In the genomic region with DNA sequence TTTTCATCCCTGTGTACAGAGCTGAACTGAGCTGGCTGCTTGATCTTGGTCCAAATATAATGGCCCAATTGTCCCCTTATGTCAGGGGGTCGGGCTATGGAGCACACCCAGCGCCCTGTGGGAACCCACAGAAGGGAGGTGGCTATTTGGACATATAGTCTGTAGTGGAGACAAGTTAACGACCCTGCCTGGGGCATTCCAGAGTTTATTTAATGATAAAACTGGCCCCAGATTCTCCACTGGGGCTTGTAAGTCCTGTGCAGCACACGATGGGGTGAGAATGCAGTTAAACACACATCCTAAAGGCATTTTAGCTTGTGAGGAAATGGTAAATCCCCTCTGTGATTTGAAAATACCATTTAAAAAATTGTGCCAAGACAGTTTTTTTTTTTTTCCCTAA, we compare ENCODE assay signal across 20 cellular contexts.
A peak's percentile ranks its signal among the peaks of the same experiment; 100 is the strongest.
DNase-seq lines count a peak whose midpoint lies in the region; ATAC-seq, FAIRE-seq and TF ChIP-seq lines count a peak whose summit lies in the region.
"Had no signal": no experiment of that assay in that cellular context is flagged by ENCODE, and none has a peak within 500 bp of the region (broad histone marks: within the 10 kb centered on the region; RNA-seq: fewer than 3 reads in every experiment).

No MANE protein-coding gene starts in this region.

- TF ChIP-seq CTCF in hepatocyte (IDR thresholded peaks at IDR 0.05; ENCODE audit: poor library complexity) (no peak), pancreas (IDR thresholded peaks at IDR 0.05) (no peak)

- no peaks in the 10 kb centered on the region for H3K79me2 ChIP-seq in ACC112 (ENCODE audit: control insufficient read depth, insufficient read depth, low read length, unreplicated experiment)
- no peaks in the 10 kb centered on the region for H3K79me2 ChIP-seq in hepatocyte

- H3K4me3 ChIP-seq in ACC112 (ENCODE audit: low read depth, low read length) (no peak overlapping the region), hepatocyte (no peak overlapping the region), pancreas (no peak overlapping the region)
- H3K4me3 ChIP-seq: A549, prostate gland, upper lobe of left lung had no signal

- H3K36me3 ChIP-seq in ACC112 (ENCODE audit: insufficient read depth, low read length), result no peaks in the 10 kb centered on the region
- no peaks in the 10 kb centered on the region for H3K36me3 ChIP-seq in hepatocyte (replicated peaks; ENCODE audit: insufficient read depth, low read depth)
- no peaks in the 10 kb centered on the region for H3K36me3 ChIP-seq in pancreas
- H3K36me3 ChIP-seq: prostate gland, upper lobe of left lung had no signal

- H2AFZ ChIP-seq in ACC112 (ENCODE audit: low read length, unreplicated experiment) (peak overlapping the region; percentile 59), hepatocyte (no peak overlapping the region)

- H3K4me1 ChIP-seq in ACC112 (ENCODE audit: control insufficient read depth, insufficient read depth, low read length, unreplicated experiment) (peaks cover 9% of the 10 kb centered on the region), hepatocyte (ENCODE audit: insufficient read depth) (peaks cover 11% of the 10 kb centered on the region), pancreas (no peaks in the 10 kb centered on the region)
- H3K4me1 ChIP-seq: prostate gland had no signal

- intact Hi-C loops in pancreas (cut with DNase I), result loop anchor here in 1 of 3 donors (10.0 kb wide), 1 partner anchor 417 kb away; no protein-coding TSS in a partner anchor

- no peak overlapping the region for H3K4me2 ChIP-seq in hepatocyte
- H3K4me2 ChIP-seq: A549 had no signal

- DNase-seq in GM04504 (ENCODE audit: low read depth), result peak; percentile 65
- DNase-seq in astrocyte of the hippocampus (ENCODE audit: low read depth, low spot score), result peak; percentile 31
- DNase-seq in hepatocyte (ENCODE audit: low spot score), result peak; percentile 22
- no peak for DNase-seq in pancreas
- DNase-seq in SK-N-DZ (ENCODE audit: low spot score), result no peak
- no peak for DNase-seq in DMS79 treated with DMSO at 0.1 percent for 48 hours (lab: John Stamatoyannopoulos, UW)
- DNase-seq: COR-L47; erythroblast; GDM1; natural killer cell; NCI-H1105; stimulated activated CD4-positive, alpha-beta T cell treated with anti-CD3 and anti-CD28 coated beads, Interleukin-15, amount 100 ng/mL, for 24 hours; stimulated activated naive CD4-positive, alpha-beta T cell; upper lobe of left lung had no signal

- no peak for ATAC-seq in pancreas
- ATAC-seq in HG03354 (IDR thresholded peaks at IDR 0.05; ENCODE audit: poor library complexity, severe bottlenecking, unreplicated experiment), result no peak
- ATAC-seq: A549, natural killer cell, Panc1 had no signal

- FAIRE-seq in pancreas (lab: Jason Lieb, UNC), result no peak
- FAIRE-seq: A549, keratinocyte had no signal

- H3K27me3 ChIP-seq in ACC112 (ENCODE audit: insufficient read depth, low read length) (no peaks in the 10 kb centered on the region), hepatocyte (no peaks in the 10 kb centered on the region), pancreas (no peaks in the 10 kb centered on the region)
- H3K27me3 ChIP-seq: upper lobe of left lung had no signal

- 30% methylated on average over 4 of the region's 4 CpGs for WGBS in hepatocyte (ENCODE audit: low lambda C conversion rate, missing lambda C conversion rate)
- WGBS in pancreas, 2 donors, result 45 to 46% methylated on average over 4 of the region's 4 CpGs

- H3K27ac ChIP-seq in ACC112 (ENCODE audit: low read depth, low read length) (no peak overlapping the region), hepatocyte (no peak overlapping the region), pancreas (no peak overlapping the region)
- H3K27ac ChIP-seq: A549, prostate gland, upper lobe of left lung had no signal

- H4K20me1 ChIP-seq in hepatocyte (ENCODE audit: insufficient read depth, poor library complexity, severe bottlenecking), result no peaks in the 10 kb centered on the region

- H3K9me2 ChIP-seq in hepatocyte (replicated peaks; ENCODE audit: insufficient read depth), result no peaks in the 10 kb centered on the region

- H3K9me3 ChIP-seq in hepatocyte (ENCODE audit: low read depth), result no peaks in the 10 kb centered on the region
- no peaks in the 10 kb centered on the region for H3K9me3 ChIP-seq in pancreas
- H3K9me3 ChIP-seq: A549, prostate gland, upper lobe of left lung had no signal

Comparison
In these comparisons a context has a peak if more than half of its experiments do, and no peak if none do; other contexts are left out.
1. DNase-seq: peak in GM04504 (single experiment), astrocyte of the hippocampus (single experiment) and hepatocyte (single experiment); none in pancreas (0 of 6), SK-N-DZ (single experiment) and DMS79 treated with DMSO at 0.1 percent for 48 hours (single experiment).